31 cellular contexts compared by ENCODE assay signal in the genomic region with DNA sequence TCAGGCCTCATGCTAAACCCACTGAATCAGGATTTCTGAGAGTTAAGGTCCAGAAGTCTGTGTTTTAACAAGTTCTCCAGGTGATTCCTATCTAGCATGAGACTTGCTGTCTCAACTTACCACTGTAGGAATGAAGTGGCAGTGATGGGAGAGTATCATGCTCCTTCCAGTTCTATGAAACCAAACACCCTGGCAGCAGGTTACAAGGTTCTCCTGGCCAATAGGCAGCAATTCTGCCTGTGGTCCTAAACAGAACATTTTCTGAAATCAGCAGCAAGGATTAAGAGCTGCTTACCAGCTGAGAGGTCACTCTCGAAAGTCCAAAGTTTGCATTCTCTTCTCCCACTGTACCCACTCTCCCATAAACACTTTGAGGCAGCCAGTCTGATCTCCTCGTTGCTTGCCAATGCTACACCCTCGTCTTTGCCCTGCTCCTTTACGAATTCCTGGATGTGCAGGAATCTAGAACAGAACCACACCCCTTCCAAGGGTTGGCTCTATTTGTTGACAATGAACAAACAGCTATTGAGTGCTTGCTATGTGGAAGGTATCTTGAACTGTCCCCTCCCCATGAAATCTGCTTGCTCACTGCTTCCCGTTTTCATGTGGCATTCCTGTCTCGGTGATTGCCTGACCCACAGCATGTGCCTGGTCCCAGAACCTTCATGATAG.
DNase-seq lines count a peak whose midpoint lies in the region; ATAC-seq and TF ChIP-seq lines count a peak whose summit lies in the region.
"Had no signal": no experiment of that assay in that cellular context is flagged by ENCODE, and none has a peak within 500 bp of the region (broad histone marks: within the 10 kb centered on the region; RNA-seq: fewer than 3 reads in every experiment).

No MANE protein-coding gene starts in this region.

- H3K27ac ChIP-seq in left lung (no peak overlapping the region), upper lobe of right lung (no peak overlapping the region)
- H3K27ac ChIP-seq: cardiac muscle cell, HL-60, SK-N-MC, WERI-Rb-1 had no signal

- DNase-seq in NCI-H524 (lab: John Stamatoyannopoulos, UW) (peak; percentile 32 to 66), NCI-H524 treated with DMSO at 0.1 percent for 48 hours (lab: John Stamatoyannopoulos, UW) (no peak), left lung (no peak), upper lobe of right lung (no peak), chondrocyte (ENCODE audit: low spot score) (no peak), epidermal melanocyte (ENCODE audit: insufficient read length, low spot score) (no peak), NCI-H1105 (lab: John Stamatoyannopoulos, UW) (no peak)
- DNase-seq: activated CD4-positive, alpha-beta T cell treated with anti-CD3 and anti-CD28 coated beads, Interleukin-2, amount 10 ng/mL, durations not matched to agents 7 days and 5 days; CD8-positive, alpha-beta memory T cell; DMS79 treated with DMSO at 0.1 percent for 48 hours; H7; kidney glomerular epithelial cell; mesendoderm; naive B cell; NCI-H1417; NCI-H2081 treated with DMSO at 0.1 percent for 48 hours; NCI-H526 treated with DMSO at 0.1 percent for 48 hours; occipital lobe; stimulated activated CD4-positive, alpha-beta T cell treated with anti-CD3 and anti-CD28 coated beads, Interleukin-2, amount 100 ng/mL, for 24 hours; WERI-Rb-1 had no signal

- no peaks in the 10 kb centered on the region for H3K9me3 Mint-ChIP-seq in chondrocyte (ENCODE audit: low read depth)
- H3K9me3 Mint-ChIP-seq: activated CD4-positive, alpha-beta T cell treated with anti-CD3 and anti-CD28 coated beads, Interleukin-2, amount 10 ng/mL, durations not matched to agents 7 days and 5 days; activated naive CD4-positive, alpha-beta T cell treated with anti-CD3 and anti-CD28 coated beads, Interleukin-2, amount 50 U/mL, for 24 hours; activated T-helper 1 cell treated with anti-CD3 and anti-CD28 coated beads, Interleukin-12 subunit alpha, Interleukin-12 subunit beta, Interleukin-2, Interleukin-4 antibody, amounts not matched to agents 30 ng/mL and 10 ng/mL and 1 ng/mL, durations not matched to agents 14 hours and 24 hours and 36 hours; dendritic cell treated with granulocyte-macrophage colony-stimulating factor and Interleukin-4, amounts not matched to agents 40 ng/mL and 50 ng/mL, for 4 days; type B pancreatic cell had no signal

- TF ChIP-seq CTCF in left lung (IDR thresholded peaks at IDR 0.05): no peak
- TF ChIP-seq CTCF in upper lobe of right lung (IDR thresholded peaks at IDR 0.05): no peak
- TF ChIP-seq CTCF in chondrocyte (IDR thresholded peaks at IDR 0.05): no peak

- H3K4me1 ChIP-seq in left lung: peaks cover 0 to 3% of the 10 kb centered on the region in 2 donors
- H3K4me1 ChIP-seq in upper lobe of right lung: peaks cover 6% of the 10 kb centered on the region

- H3K9me3 ChIP-seq in left lung (no peaks in the 10 kb centered on the region), upper lobe of right lung (no peaks in the 10 kb centered on the region)

- H3K4me3 Mint-ChIP-seq in chondrocyte (ENCODE audit: unreplicated experiment): no peak overlapping the region
- H3K4me3 Mint-ChIP-seq: activated CD4-positive, alpha-beta T cell treated with anti-CD3 and anti-CD28 coated beads, Interleukin-2, amount 10 ng/mL, durations not matched to agents 7 days and 5 days; activated naive CD4-positive, alpha-beta T cell treated with anti-CD3 and anti-CD28 coated beads, Interleukin-2, amount 50 U/mL, for 24 hours; activated T-helper 1 cell treated with anti-CD3 and anti-CD28 coated beads, Interleukin-12 subunit alpha, Interleukin-12 subunit beta, Interleukin-2, Interleukin-4 antibody, amounts not matched to agents 30 ng/mL and 10 ng/mL and 1 ng/mL, durations not matched to agents 14 hours and 24 hours and 36 hours; B cell; CD8-positive, alpha-beta memory T cell; dendritic cell treated with granulocyte-macrophage colony-stimulating factor and Interleukin-4, amounts not matched to agents 40 ng/mL and 50 ng/mL, for 4 days; IgD-negative memory B cell; naive B cell; type B pancreatic cell had no signal

- H3K4me1 Mint-ChIP-seq in chondrocyte (ENCODE audit: low read depth): peaks cover 18% of the 10 kb centered on the region
- H3K4me1 Mint-ChIP-seq: activated CD4-positive, alpha-beta T cell treated with anti-CD3 and anti-CD28 coated beads, Interleukin-2, amount 10 ng/mL, durations not matched to agents 7 days and 5 days; activated naive CD4-positive, alpha-beta T cell treated with anti-CD3 and anti-CD28 coated beads, Interleukin-2, amount 50 U/mL, for 24 hours; B cell; CD8-positive, alpha-beta memory T cell; IgD-negative memory B cell; naive B cell had no signal

- no peak overlapping the region for H3K27ac Mint-ChIP-seq in chondrocyte (ENCODE audit: unreplicated experiment)
- H3K27ac Mint-ChIP-seq: activated CD4-positive, alpha-beta T cell treated with anti-CD3 and anti-CD28 coated beads, Interleukin-2, amount 10 ng/mL, durations not matched to agents 7 days and 5 days; activated naive CD4-positive, alpha-beta T cell treated with anti-CD3 and anti-CD28 coated beads, Interleukin-2, amount 50 U/mL, for 24 hours; activated T-helper 1 cell treated with anti-CD3 and anti-CD28 coated beads, Interleukin-12 subunit alpha, Interleukin-12 subunit beta, Interleukin-2, Interleukin-4 antibody, amounts not matched to agents 30 ng/mL and 10 ng/mL and 1 ng/mL, durations not matched to agents 14 hours and 24 hours and 36 hours; B cell; CD8-positive, alpha-beta memory T cell; dendritic cell treated with granulocyte-macrophage colony-stimulating factor and Interleukin-4, amounts not matched to agents 40 ng/mL and 50 ng/mL, for 4 days; IgD-negative memory B cell; naive B cell; type B pancreatic cell had no signal

- ATAC-seq in SK-N-SH treated with all-trans-retinoic acid at 6 μM for 48 hours (peak; percentile 24; the same call in 1 of the 3 replicates), left lung (peak; percentile 70), upper lobe of right lung (peak; percentile 88)

- peaks cover 3% of the 10 kb centered on the region for H3K27me3 Mint-ChIP-seq in chondrocyte (ENCODE audit: low read depth)

- H3K27me3 ChIP-seq in left lung (peaks cover 0 to 46% of the 10 kb centered on the region in 2 donors), upper lobe of right lung (peaks cover 7% of the 10 kb centered on the region)
- H3K27me3 ChIP-seq: cardiac muscle cell had no signal

- H3K36me3 ChIP-seq in left lung (no peaks in the 10 kb centered on the region), upper lobe of right lung (no peaks in the 10 kb centered on the region)
- H3K36me3 ChIP-seq: cardiac muscle cell, WERI-Rb-1 had no signal

- intact Hi-C loops in left lung (cut with DNase I): no loop called here
- intact Hi-C loops in upper lobe of right lung (cut with DNase I): no loop called here

- no peak overlapping the region for H3K4me3 ChIP-seq in left lung
- H3K4me3 ChIP-seq in upper lobe of right lung: no peak overlapping the region
- H3K4me3 ChIP-seq: cardiac muscle cell, SK-N-MC, smooth muscle cell had no signal

- H3K36me3 Mint-ChIP-seq in chondrocyte (ENCODE audit: low read depth): no peaks in the 10 kb centered on the region
- H3K36me3 Mint-ChIP-seq: activated naive CD4-positive, alpha-beta T cell treated with anti-CD3 and anti-CD28 coated beads, Interleukin-2, amount 50 U/mL, for 24 hours; CD8-positive, alpha-beta memory T cell; IgD-negative memory B cell; naive B cell; type B pancreatic cell had no signal

TF ChIP-seq in SK-N-SH treated with all-trans-retinoic acid at 6 μM for 48 hours, 23 proteins besides CTCF, POLR2A, EP300 and RAD21 (continues in another document):
- TF ChIP-seq SNAI2 (CRISPR knock-in tag; IDR thresholded peaks at IDR 0.05) (no peak), ZNF565 (CRISPR knock-in tag; conservative IDR thresholded peaks at IDR 0.05; ENCODE audit: low read depth) (no peak), RARB (CRISPR knock-in tag; IDR thresholded peaks at IDR 0.05) (no peak), ESRRG (CRISPR knock-in tag; IDR thresholded peaks at IDR 0.05) (no peak), ISL1 (CRISPR knock-in tag; IDR thresholded peaks at IDR 0.05) (no peak), PPARA (CRISPR knock-in tag; IDR thresholded peaks at IDR 0.05; ENCODE audit: borderline replicate concordance) (no peak), ZC3H10 (CRISPR knock-in tag; IDR thresholded peaks at IDR 0.05) (no peak)
- TF ChIP-seq, protein P1, sequence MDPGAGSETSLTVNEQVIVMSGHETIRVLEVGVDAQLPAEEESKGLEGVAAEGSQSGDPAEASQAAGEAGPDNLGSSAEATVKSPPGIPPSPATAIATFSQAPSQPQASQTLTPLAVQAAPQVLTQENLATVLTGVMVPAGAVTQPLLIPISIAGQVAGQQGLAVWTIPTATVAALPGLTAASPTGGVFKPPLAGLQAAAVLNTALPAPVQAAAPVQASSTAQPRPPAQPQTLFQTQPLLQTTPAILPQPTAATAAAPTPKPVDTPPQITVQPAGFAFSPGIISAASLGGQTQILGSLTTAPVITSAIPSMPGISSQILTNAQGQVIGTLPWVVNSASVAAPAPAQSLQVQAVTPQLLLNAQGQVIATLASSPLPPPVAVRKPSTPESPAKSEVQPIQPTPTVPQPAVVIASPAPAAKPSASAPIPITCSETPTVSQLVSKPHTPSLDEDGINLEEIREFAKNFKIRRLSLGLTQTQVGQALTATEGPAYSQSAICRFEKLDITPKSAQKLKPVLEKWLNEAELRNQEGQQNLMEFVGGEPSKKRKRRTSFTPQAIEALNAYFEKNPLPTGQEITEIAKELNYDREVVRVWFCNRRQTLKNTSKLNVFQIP (CRISPR knock-in tag; IDR thresholded peaks at IDR 0.05; ENCODE audit: borderline replicate concordance, low read depth): no peak
- TF ChIP-seq, protein P2, sequence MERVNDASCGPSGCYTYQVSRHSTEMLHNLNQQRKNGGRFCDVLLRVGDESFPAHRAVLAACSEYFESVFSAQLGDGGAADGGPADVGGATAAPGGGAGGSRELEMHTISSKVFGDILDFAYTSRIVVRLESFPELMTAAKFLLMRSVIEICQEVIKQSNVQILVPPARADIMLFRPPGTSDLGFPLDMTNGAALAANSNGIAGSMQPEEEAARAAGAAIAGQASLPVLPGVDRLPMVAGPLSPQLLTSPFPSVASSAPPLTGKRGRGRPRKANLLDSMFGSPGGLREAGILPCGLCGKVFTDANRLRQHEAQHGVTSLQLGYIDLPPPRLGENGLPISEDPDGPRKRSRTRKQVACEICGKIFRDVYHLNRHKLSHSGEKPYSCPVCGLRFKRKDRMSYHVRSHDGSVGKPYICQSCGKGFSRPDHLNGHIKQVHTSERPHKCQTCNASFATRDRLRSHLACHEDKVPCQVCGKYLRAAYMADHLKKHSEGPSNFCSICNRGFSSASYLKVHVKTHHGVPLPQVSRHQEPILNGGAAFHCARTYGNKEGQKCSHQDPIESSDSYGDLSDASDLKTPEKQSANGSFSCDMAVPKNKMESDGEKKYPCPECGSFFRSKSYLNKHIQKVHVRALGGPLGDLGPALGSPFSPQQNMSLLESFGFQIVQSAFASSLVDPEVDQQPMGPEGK (CRISPR knock-in tag; IDR thresholded peaks at IDR 0.05; ENCODE audit: borderline replicate concordance): no peak

Comparison
In these comparisons a context has a peak if more than half of its experiments do, and no peak if none do; other contexts are left out.
1. DNase-seq: peak in NCI-H524 (2 of 2); none in NCI-H524 treated with DMSO at 0.1 percent for 48 hours (single experiment), left lung (0 of 2), upper lobe of right lung (single experiment), chondrocyte (single experiment), epidermal melanocyte (single experiment) and NCI-H1105 (single experiment).
2. ATAC-seq: peak in every context shown above with its lines; median percentile 88 in upper lobe of right lung; 70 in left lung; 24 in SK-N-SH treated with all-trans-retinoic acid at 6 μM for 48 hours.